Comparison of ENCODE assay signal across 1 cellular context in the genomic region with DNA sequence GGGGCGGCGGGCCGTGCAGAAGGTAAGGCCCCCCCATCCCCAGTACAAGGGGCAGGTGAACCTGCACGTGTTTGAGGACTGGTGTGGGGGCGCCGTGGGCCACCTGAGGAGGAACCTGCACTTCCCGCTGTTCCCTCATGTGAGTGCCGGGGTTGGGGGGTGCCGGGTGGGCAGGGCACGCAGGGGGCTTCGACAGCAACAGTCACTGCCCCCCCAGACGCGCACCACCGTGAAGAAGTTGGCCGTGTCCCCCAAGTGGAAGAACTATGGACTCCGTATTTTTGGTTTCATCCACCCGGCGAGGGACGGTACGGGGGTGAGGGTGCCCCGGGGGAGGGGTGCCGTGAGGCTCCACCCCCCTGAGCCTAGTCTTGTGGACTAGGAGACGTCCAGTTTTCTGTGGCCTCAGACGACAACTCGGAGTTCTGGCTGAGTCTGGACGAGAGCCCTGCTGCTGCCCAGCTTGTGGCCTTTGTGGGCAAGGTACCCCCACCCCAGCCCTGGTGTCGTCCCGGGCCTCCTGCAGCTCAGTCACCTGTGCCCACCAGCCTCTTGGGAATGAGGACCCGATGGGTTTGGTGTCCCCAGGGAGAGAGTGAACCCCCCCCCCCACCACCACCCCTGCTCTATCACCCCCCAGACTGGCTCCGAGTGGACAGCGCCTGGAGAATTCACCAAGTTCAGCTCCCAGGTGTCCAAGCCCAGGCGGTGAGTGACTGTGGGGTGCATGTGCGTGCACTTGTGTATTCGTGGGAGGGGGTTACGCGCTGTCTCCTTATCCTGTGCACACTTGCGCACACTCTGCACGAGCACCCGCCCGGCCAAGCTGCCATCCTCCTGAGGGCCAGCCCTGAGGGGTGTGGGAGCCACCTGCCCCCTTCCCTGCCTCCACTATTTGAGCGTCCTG.
A peak's percentile ranks its signal among the peaks of the same experiment; 100 is the strongest.
TF ChIP-seq lines count a peak whose summit lies in the region.

No MANE protein-coding gene starts in this region.

TF ChIP-seq in HEK293, 187 proteins besides CTCF, POLR2A, EP300 and RAD21 (continued from another document):
- 0 out of 2 replicates have a peak, but pooled peaks have one; percentile 23 for TF ChIP-seq ZBTB10 (tag by site-specific recombination; IDR thresholded peaks at IDR 0.05)
